8 cellular contexts compared by ENCODE assay signal in genomic region chr11:87037450-87038234, GRCh38. TPM values are rescaled to one million over a fixed set of nuclear protein-coding genes. Genes with fewer than 3 reads are reported as not detected.
A peak's percentile ranks its signal among the peaks of the same experiment; 100 is the strongest.
DNase-seq lines count a peak whose midpoint lies in the region; ATAC-seq and TF ChIP-seq lines count a peak whose summit lies in the region.

Gene TMEM135 (plus strand): TSS chr11:87037934. CDS start chr11:87038046, 112 bp downstream.

- H3K79me2 ChIP-seq in fibroblast of lung (ENCODE audit: control insufficient read depth, insufficient read depth, low read length): peaks cover 22% of the 10 kb centered on the region

- CTCF ChIA-PET in naive thymus-derived CD4-positive, alpha-beta T cell (lab: Charles Lee): interaction anchor here (0.9 to 1.2 kb wide), 2 partner anchors 24 to 44 kb away, joined by 3 read pairs; no protein-coding TSS in a partner anchor

- H3K9me3 ChIP-seq in fibroblast of lung (ENCODE audit: control insufficient read depth, insufficient read depth, low read depth, low read length): no peaks in the 10 kb centered on the region
- H3K9me3 ChIP-seq in naive thymus-derived CD4-positive, alpha-beta T cell (ENCODE audit: control insufficient read depth in 2 of 3, low read length in 3 of 3): no peaks in the 10 kb centered on the region

- peaks cover 0 to 4% (median 0%) of the 10 kb centered on the region in 11 donors for H3K9me3 Mint-ChIP-seq in naive thymus-derived CD4-positive, alpha-beta T cell
- no peaks in the 10 kb centered on the region for H3K9me3 Mint-ChIP-seq in stimulated activated memory B cell treated with anti-CD40 and anti-IgM and Interleukin-4, amounts not matched to agents 10 μg/mL and 1 μg/mL and 100 μg/mL, for 72 hours

- peak within 1 kb of the TSS; percentile 66 for H3K9ac ChIP-seq in fibroblast of lung (ENCODE audit: insufficient read depth, low read length)

- no peaks in the 10 kb centered on the region for H3K36me3 ChIP-seq in fibroblast of lung (ENCODE audit: control insufficient read depth, insufficient read depth, low read length)
- peaks cover 0 to 4% (median 0%) of the 10 kb centered on the region in 3 experiments for H3K36me3 ChIP-seq in naive thymus-derived CD4-positive, alpha-beta T cell (ENCODE audit: control insufficient read depth in 2 of 3, insufficient read depth in 3 of 3, low read length in 3 of 3)

- peaks cover 0 to 23% (median 13%) of the 10 kb centered on the region in 5 donors for H3K36me3 Mint-ChIP-seq in naive thymus-derived CD4-positive, alpha-beta T cell
- H3K36me3 Mint-ChIP-seq in stimulated activated memory B cell treated with anti-CD40 and anti-IgM and Interleukin-4, amounts not matched to agents 10 μg/mL and 1 μg/mL and 100 μg/mL, for 72 hours: peaks cover 20% of the 10 kb centered on the region

- peak within 1 kb of the TSS; percentile 77 for H2AFZ ChIP-seq in fibroblast of lung (ENCODE audit: low read length)

- H3K4me3 Mint-ChIP-seq in naive thymus-derived CD4-positive, alpha-beta T cell: peak within 1 kb of the TSS; percentile 92 to 99 (median 97)
- peak within 1 kb of the TSS; percentile 94 for H3K4me3 Mint-ChIP-seq in stimulated activated memory B cell treated with anti-CD40 and anti-IgM and Interleukin-4, amounts not matched to agents 10 μg/mL and 1 μg/mL and 100 μg/mL, for 72 hours

- H3K27me3 Mint-ChIP-seq in naive thymus-derived CD4-positive, alpha-beta T cell: peaks cover 0 to 19% (median 0%) of the 10 kb centered on the region in 5 donors
- no peaks in the 10 kb centered on the region for H3K27me3 Mint-ChIP-seq in stimulated activated memory B cell treated with anti-CD40 and anti-IgM and Interleukin-4, amounts not matched to agents 10 μg/mL and 1 μg/mL and 100 μg/mL, for 72 hours

- H3K4me1 ChIP-seq in fibroblast of lung (ENCODE audit: control insufficient read depth, extremely low read depth, insufficient read depth, low read length): peaks cover 2% of the 10 kb centered on the region
- peaks cover 11 to 15% of the 10 kb centered on the region in 2 donors for H3K4me1 ChIP-seq in naive thymus-derived CD4-positive, alpha-beta T cell (ENCODE audit: control insufficient read depth in 2 of 2, insufficient read depth in 2 of 2, low read length in 2 of 2)

- peak; percentile 99 for ATAC-seq in naive thymus-derived CD4-positive, alpha-beta T cell
- ATAC-seq in stimulated activated memory B cell treated with anti-CD40 and anti-IgM and Interleukin-4, amounts not matched to agents 10 μg/mL and 1 μg/mL and 100 μg/mL, for 72 hours: peak; percentile 98

- TF ChIP-seq CTCF in LNCaP clone FGC (IDR thresholded peaks at IDR 0.05; ENCODE audit: control insufficient read depth, extremely low read depth, insufficient read depth) (no peak), fibroblast of lung (conservative IDR thresholded peaks at IDR 0.05 in 1 of 2, IDR thresholded peaks at IDR 0.05 in 1 of 2; ENCODE audit: low read depth in 1 of 2, low read length in 2 of 2) (peak in 1 of 2 donors; percentile 1)

- intact Hi-C loops in naive thymus-derived CD4-positive, alpha-beta T cell (cut with micrococcal nuclease): loop anchor here (1.0 to 10.0 kb wide), 9 partner anchors 44 to 1300 kb away; partner anchors contain the start of genes CTSC (in 1 of the 2), EED (in 1 of the 2), HIKESHI (in 1 of the 2) and ME3 (in 1 of the 2)

- H3K4me3 ChIP-seq in LNCaP clone FGC (ENCODE audit: low read depth, low read length) (peak within 1 kb of the TSS; percentile 69), fibroblast of lung (replicated peaks in 1 of 4; ENCODE audit: control extremely low read depth in 1 of 4, insufficient read depth in 1 of 4, low read depth in 3 of 4, low read length in 4 of 4) (peak within 1 kb of the TSS; percentile 82 to 99 (median 89))
- H3K4me3 ChIP-seq in naive thymus-derived CD4-positive, alpha-beta T cell (ENCODE audit: low read length): peak within 1 kb of the TSS; percentile 97

- H4K20me1 ChIP-seq in fibroblast of lung (ENCODE audit: control insufficient read depth, extremely low read depth, insufficient read depth, low read length): no peaks in the 10 kb centered on the region

- H3K27ac Mint-ChIP-seq in naive thymus-derived CD4-positive, alpha-beta T cell: peak within 1 kb of the TSS; percentile 77 to 96 (median 93)
- peak within 1 kb of the TSS; percentile 82 for H3K27ac Mint-ChIP-seq in stimulated activated memory B cell treated with anti-CD40 and anti-IgM and Interleukin-4, amounts not matched to agents 10 μg/mL and 1 μg/mL and 100 μg/mL, for 72 hours

- H3K27ac ChIP-seq in fibroblast of lung (ENCODE audit: insufficient read depth, low read length): peak within 1 kb of the TSS; percentile 72
- H3K27ac ChIP-seq in naive thymus-derived CD4-positive, alpha-beta T cell (ENCODE audit: low read depth, low read length): peak within 1 kb of the TSS; percentile 69

- no peaks in the 10 kb centered on the region for H3K27me3 ChIP-seq in fibroblast of lung (ENCODE audit: control insufficient read depth, insufficient read depth, low read length)
- no peaks in the 10 kb centered on the region for H3K27me3 ChIP-seq in naive thymus-derived CD4-positive, alpha-beta T cell (ENCODE audit: control insufficient read depth in 2 of 2, insufficient read depth in 2 of 2, low read length in 2 of 2)

- H3K4me1 Mint-ChIP-seq in naive thymus-derived CD4-positive, alpha-beta T cell: peaks cover 37 to 68% (median 58%) of the 10 kb centered on the region in 7 donors
- H3K4me1 Mint-ChIP-seq in stimulated activated memory B cell treated with anti-CD40 and anti-IgM and Interleukin-4, amounts not matched to agents 10 μg/mL and 1 μg/mL and 100 μg/mL, for 72 hours: peaks cover 52% of the 10 kb centered on the region

- H3K4me2 ChIP-seq in fibroblast of lung (ENCODE audit: extremely low read depth, insufficient read depth, low read length): peak within 1 kb of the TSS; percentile 67

- POLR2A ChIA-PET in naive thymus-derived CD4-positive, alpha-beta T cell (lab: Charles Lee): interaction anchor here (1.0 kb wide), 1 partner anchor 204 kb away, joined by 3 read pairs; no protein-coding TSS in a partner anchor

- DNase-seq in EL: peak; percentile 94
- peak; percentile 92 for DNase-seq in H4 (ENCODE audit: low spot score)
- peak; percentile 89 for DNase-seq in LNCaP clone FGC (ENCODE audit: low read depth)
- peak; percentile 96 for DNase-seq in RPMI8226
- DNase-seq in activated T-helper 1 cell treated with anti-CD3 and anti-CD28 coated beads, Interleukin-2, amount 50 U/mL, for 16 hours (ENCODE audit: low read depth in 1 of 2, low spot score in 1 of 2): peak; percentile 82 to 87
- DNase-seq in fibroblast of lung (ENCODE audit: low read depth in 2 of 2): peak; percentile 87 to 92
- DNase-seq in naive thymus-derived CD4-positive, alpha-beta T cell: peak; percentile 82 to 96 (median 90)

RNA-seq across cellular contexts. Expression of gene TMEM135, which starts in this region (rescaled TPM):
- 26.1 and 26.3 TPM in 2 replicates for total RNA-seq in H4 (2014; rRNA removed; shearing (Covaris generic))
- 20.6 and 22.1 TPM in 2 replicates for total RNA-seq in fibroblast of lung
- polyA plus RNA-seq in fibroblast of lung: 14.2 and 17.3 TPM in 2 replicates
- 11.4 and 11.9 TPM in 2 replicates for polyA plus RNA-seq in fibroblast of lung (2012)
- polyA minus RNA-seq in fibroblast of lung (ENCODE audit: low replicate concordance): 7.7 and 15.2 TPM in 2 replicates
- 10 to 100 TPM in 4 of 5 experiments, 1 to 10 TPM in 1; 8.3 to 26.8 (median 12.8) TPM for total RNA-seq in naive thymus-derived CD4-positive, alpha-beta T cell
- 1 to 10 TPM; 3.4 to 6.8 TPM for polyA plus RNA-seq in naive thymus-derived CD4-positive, alpha-beta T cell

Comparison
In these comparisons a context has a peak if more than half of its experiments do, and no peak if none do; other contexts are left out.
1. Peak in every context shown above with its lines: DNase-seq, ATAC-seq, H3K4me3 ChIP-seq and H3K27ac ChIP-seq.